ENCODE assay signal across 23 cellular contexts in genomic region chr4:142801966-142802365, GRCh38. TPM values are rescaled to one million over a fixed set of nuclear protein-coding genes. Genes with fewer than 3 reads are reported as not detected.
A peak's percentile ranks its signal among the peaks of the same experiment; 100 is the strongest.
DNase-seq lines count a peak whose midpoint lies in the region; ATAC-seq and TF ChIP-seq lines count a peak whose summit lies in the region.
"Had no signal": no experiment of that assay in that cellular context is flagged by ENCODE, and none has a peak within 500 bp of the region (broad histone marks: within the 10 kb centered on the region; RNA-seq: fewer than 3 reads in every experiment).

No MANE protein-coding gene starts in this region.

- H3K27ac Mint-ChIP-seq in activated CD4-positive, alpha-beta memory T cell treated with anti-CD3 and anti-CD28 coated beads for 36 hours = no peak overlapping the region
- H3K27ac Mint-ChIP-seq in activated CD4-positive, alpha-beta memory T cell treated with anti-CD3 and anti-CD28 coated beads, Interleukin-2, amount 10 ng/mL, durations not matched to agents 7 days and 5 days = no peak overlapping the region
- no peak overlapping the region for H3K27ac Mint-ChIP-seq in activated naive CD8-positive, alpha-beta T cell treated with anti-CD3 and anti-CD28 coated beads for 36 hours
- no peak overlapping the region for H3K27ac Mint-ChIP-seq in stimulated activated memory B cell treated with anti-CD40 and anti-IgM and Interleukin-4, amounts not matched to agents 10 μg/mL and 1 μg/mL and 100 μg/mL, for 72 hours
- H3K27ac Mint-ChIP-seq: immature natural killer cell, natural killer cell had no signal

- TF ChIP-seq CTCF in omental fat pad (IDR thresholded peaks at IDR 0.05) = no peak

- POLR2A ChIA-PET in activated CD4-positive, alpha-beta memory T cell treated with anti-CD3 and anti-CD28 coated beads for 36 hours (lab: Charles Lee) = no interaction called here
- POLR2A ChIA-PET in activated CD4-positive, alpha-beta memory T cell treated with anti-CD3 and anti-CD28 coated beads, Interleukin-2, amount 10 ng/mL, durations not matched to agents 7 days and 5 days (lab: Charles Lee) = no interaction called here

- no peaks in the 10 kb centered on the region for H3K27me3 Mint-ChIP-seq in activated CD4-positive, alpha-beta memory T cell treated with anti-CD3 and anti-CD28 coated beads for 36 hours
- H3K27me3 Mint-ChIP-seq in activated CD4-positive, alpha-beta memory T cell treated with anti-CD3 and anti-CD28 coated beads, Interleukin-2, amount 10 ng/mL, durations not matched to agents 7 days and 5 days = no peaks in the 10 kb centered on the region
- no peaks in the 10 kb centered on the region for H3K27me3 Mint-ChIP-seq in activated naive CD8-positive, alpha-beta T cell treated with anti-CD3 and anti-CD28 coated beads for 36 hours
- no peaks in the 10 kb centered on the region for H3K27me3 Mint-ChIP-seq in stimulated activated memory B cell treated with anti-CD40 and anti-IgM and Interleukin-4, amounts not matched to agents 10 μg/mL and 1 μg/mL and 100 μg/mL, for 72 hours

- intact Hi-C loops in activated CD4-positive, alpha-beta memory T cell treated with anti-CD3 and anti-CD28 coated beads for 36 hours (cut with micrococcal nuclease) = no loop called here

- CTCF ChIA-PET in activated CD4-positive, alpha-beta memory T cell treated with anti-CD3 and anti-CD28 coated beads for 36 hours (lab: Charles Lee) = no interaction called here
- CTCF ChIA-PET in activated CD4-positive, alpha-beta memory T cell treated with anti-CD3 and anti-CD28 coated beads, Interleukin-2, amount 10 ng/mL, durations not matched to agents 7 days and 5 days (lab: Charles Lee) = no interaction called here

- no peak for ATAC-seq in stimulated activated memory B cell treated with anti-CD40 and anti-IgM and Interleukin-4, amounts not matched to agents 10 μg/mL and 1 μg/mL and 100 μg/mL, for 72 hours
- no peak for ATAC-seq in omental fat pad (ENCODE audit: low FRiP score)
- ATAC-seq: left ventricle myocardium superior, natural killer cell, Panc1, upper lobe of right lung had no signal

- peaks cover 14% of the 10 kb centered on the region for H3K4me1 Mint-ChIP-seq in activated CD4-positive, alpha-beta memory T cell treated with anti-CD3 and anti-CD28 coated beads for 36 hours (ENCODE audit: low read depth)
- H3K4me1 Mint-ChIP-seq in activated CD4-positive, alpha-beta memory T cell treated with anti-CD3 and anti-CD28 coated beads, Interleukin-2, amount 10 ng/mL, durations not matched to agents 7 days and 5 days = peaks cover 8% of the 10 kb centered on the region
- peaks cover 16% of the 10 kb centered on the region for H3K4me1 Mint-ChIP-seq in activated naive CD8-positive, alpha-beta T cell treated with anti-CD3 and anti-CD28 coated beads for 36 hours
- H3K4me1 Mint-ChIP-seq in stimulated activated memory B cell treated with anti-CD40 and anti-IgM and Interleukin-4, amounts not matched to agents 10 μg/mL and 1 μg/mL and 100 μg/mL, for 72 hours = no peaks in the 10 kb centered on the region
- H3K4me1 Mint-ChIP-seq: natural killer cell had no signal

- no peaks in the 10 kb centered on the region for H3K9me3 Mint-ChIP-seq in activated CD4-positive, alpha-beta memory T cell treated with anti-CD3 and anti-CD28 coated beads for 36 hours
- no peaks in the 10 kb centered on the region for H3K9me3 Mint-ChIP-seq in activated CD4-positive, alpha-beta memory T cell treated with anti-CD3 and anti-CD28 coated beads, Interleukin-2, amount 10 ng/mL, durations not matched to agents 7 days and 5 days
- no peaks in the 10 kb centered on the region for H3K9me3 Mint-ChIP-seq in activated naive CD8-positive, alpha-beta T cell treated with anti-CD3 and anti-CD28 coated beads for 36 hours
- no peaks in the 10 kb centered on the region for H3K9me3 Mint-ChIP-seq in stimulated activated memory B cell treated with anti-CD40 and anti-IgM and Interleukin-4, amounts not matched to agents 10 μg/mL and 1 μg/mL and 100 μg/mL, for 72 hours

- no peaks in the 10 kb centered on the region for H3K36me3 Mint-ChIP-seq in activated CD4-positive, alpha-beta memory T cell treated with anti-CD3 and anti-CD28 coated beads for 36 hours
- no peaks in the 10 kb centered on the region for H3K36me3 Mint-ChIP-seq in activated CD4-positive, alpha-beta memory T cell treated with anti-CD3 and anti-CD28 coated beads, Interleukin-2, amount 10 ng/mL, durations not matched to agents 7 days and 5 days (ENCODE audit: low read depth)
- H3K36me3 Mint-ChIP-seq in activated naive CD8-positive, alpha-beta T cell treated with anti-CD3 and anti-CD28 coated beads for 36 hours = no peaks in the 10 kb centered on the region
- H3K36me3 Mint-ChIP-seq in stimulated activated memory B cell treated with anti-CD40 and anti-IgM and Interleukin-4, amounts not matched to agents 10 μg/mL and 1 μg/mL and 100 μg/mL, for 72 hours = no peaks in the 10 kb centered on the region
- H3K36me3 Mint-ChIP-seq: natural killer cell had no signal

- H3K4me3 Mint-ChIP-seq in activated CD4-positive, alpha-beta memory T cell treated with anti-CD3 and anti-CD28 coated beads for 36 hours = no peak overlapping the region
- H3K4me3 Mint-ChIP-seq in activated CD4-positive, alpha-beta memory T cell treated with anti-CD3 and anti-CD28 coated beads, Interleukin-2, amount 10 ng/mL, durations not matched to agents 7 days and 5 days = no peak overlapping the region
- no peak overlapping the region for H3K4me3 Mint-ChIP-seq in activated naive CD8-positive, alpha-beta T cell treated with anti-CD3 and anti-CD28 coated beads for 36 hours
- H3K4me3 Mint-ChIP-seq in stimulated activated memory B cell treated with anti-CD40 and anti-IgM and Interleukin-4, amounts not matched to agents 10 μg/mL and 1 μg/mL and 100 μg/mL, for 72 hours = no peak overlapping the region
- H3K4me3 Mint-ChIP-seq: immature natural killer cell, natural killer cell had no signal

- DNase-seq in activated CD4-positive, alpha-beta memory T cell treated with anti-CD3 and anti-CD28 coated beads for 36 hours = peak; percentile 31
- no peak for DNase-seq in activated CD4-positive, alpha-beta memory T cell treated with anti-CD3 and anti-CD28 coated beads, Interleukin-2, amount 10 ng/mL, durations not matched to agents 7 days and 5 days
- DNase-seq in HT-29 (ENCODE audit: low spot score) = peak; percentile 16
- DNase-seq in activated naive CD8-positive, alpha-beta T cell treated with anti-CD3 and anti-CD28 coated beads for 36 hours = peak; percentile 31
- peak; percentile 23 for DNase-seq in renal cortical epithelial cell (ENCODE audit: low read depth)
- no peak for DNase-seq in NCI-H2081 (lab: John Stamatoyannopoulos, UW)
- DNase-seq in omental fat pad (ENCODE audit: low spot score) = no peak
- DNase-seq: activated CD8-positive, alpha-beta memory T cell treated with anti-CD3 and anti-CD28 coated beads for 24 hours; anterior cingulate cortex; caudate nucleus; DMS 273 treated with DMSO at 0.1 percent for 48 hours; dorsolateral prefrontal cortex; foreskin fibroblast; immature natural killer cell; left ventricle myocardium superior; midbrain; natural killer cell; NCI-H2081 treated with DMSO at 0.1 percent for 48 hours; NCI-H510A; stimulated activated CD4-positive, alpha-beta T cell treated with anti-CD3 and anti-CD28 coated beads, Interleukin-4, amount 100 ng/mL, for 4 hours; upper lobe of right lung had no signal

RNA-seq across cellular contexts. Expression of gene INPP4B, which starts 44.1 kb away (rescaled TPM):
- 10 to 100 TPM; 63.9 to 64.9 TPM for total RNA-seq in activated CD4-positive, alpha-beta memory T cell treated with anti-CD3 and anti-CD28 coated beads for 36 hours
- 10 to 100 TPM; 44.6 to 46.9 TPM for total RNA-seq in activated CD4-positive, alpha-beta memory T cell treated with anti-CD3 and anti-CD28 coated beads, Interleukin-2, amount 10 ng/mL, durations not matched to agents 7 days and 5 days
- 13.3 and 19.1 TPM in 2 replicates for total RNA-seq in HT-29 (2014; rRNA removed; shearing (Covaris generic))
- 10 to 100 TPM; 45.7 to 46.3 TPM for total RNA-seq in activated naive CD8-positive, alpha-beta T cell treated with anti-CD3 and anti-CD28 coated beads for 36 hours
- total RNA-seq in renal cortical epithelial cell (16.1 and 16.6 TPM in 2 replicates), omental fat pad (10 to 100 TPM in 3 of 4 donors, 1 to 10 TPM in 1; 6.6 to 54.2 (median 14.2) TPM)

Comparison
In these comparisons a context has a peak if more than half of its experiments do, and no peak if none do; other contexts are left out.
1. DNase-seq: peak in activated CD4-positive, alpha-beta memory T cell treated with anti-CD3 and anti-CD28 coated beads for 36 hours (single experiment), HT-29 (single experiment), activated naive CD8-positive, alpha-beta T cell treated with anti-CD3 and anti-CD28 coated beads for 36 hours (single experiment) and renal cortical epithelial cell (single experiment); none in activated CD4-positive, alpha-beta memory T cell treated with anti-CD3 and anti-CD28 coated beads, Interleukin-2, amount 10 ng/mL, durations not matched to agents 7 days and 5 days (single experiment), NCI-H2081 (0 of 2) and omental fat pad (single experiment).